In the genomic region with DNA sequence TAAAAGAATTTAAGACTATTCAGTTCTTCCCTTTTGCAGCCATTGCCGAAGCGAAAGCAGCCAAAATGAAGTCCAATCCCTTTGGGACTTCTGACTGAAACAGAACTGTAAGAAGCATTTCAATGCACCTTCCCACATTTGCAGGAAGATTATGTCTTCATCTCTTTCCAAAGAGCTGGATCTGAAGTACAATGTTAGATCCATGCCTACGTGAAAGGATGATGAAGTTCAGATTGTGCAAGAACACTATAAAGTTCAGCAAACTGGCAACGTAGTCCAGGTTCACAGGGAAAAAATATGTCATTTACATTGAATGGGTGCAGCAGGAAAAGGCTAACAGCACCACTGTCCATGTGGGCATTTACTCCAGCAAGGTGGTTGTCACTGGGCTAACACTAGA, we compare ENCODE assay signal across 2 cellular contexts.
TF ChIP-seq lines count a peak whose summit lies in the region.

No MANE protein-coding gene starts in this region.

TF ChIP-seq in A549, 52 proteins besides CTCF, POLR2A, EP300 and RAD21:
- TF ChIP-seq, protein P1, sequence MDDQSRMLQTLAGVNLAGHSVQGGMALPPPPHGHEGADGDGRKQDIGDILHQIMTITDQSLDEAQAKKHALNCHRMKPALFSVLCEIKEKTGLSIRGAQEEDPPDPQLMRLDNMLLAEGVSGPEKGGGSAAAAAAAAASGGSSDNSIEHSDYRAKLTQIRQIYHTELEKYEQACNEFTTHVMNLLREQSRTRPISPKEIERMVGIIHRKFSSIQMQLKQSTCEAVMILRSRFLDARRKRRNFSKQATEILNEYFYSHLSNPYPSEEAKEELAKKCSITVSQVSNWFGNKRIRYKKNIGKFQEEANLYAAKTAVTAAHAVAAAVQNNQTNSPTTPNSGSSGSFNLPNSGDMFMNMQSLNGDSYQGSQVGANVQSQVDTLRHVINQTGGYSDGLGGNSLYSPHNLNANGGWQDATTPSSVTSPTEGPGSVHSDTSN (IDR thresholded peaks at IDR 0.05), result no peak
- no peak for TF ChIP-seq NFE2L2 (conservative IDR thresholded peaks at IDR 0.05; ENCODE audit: low read length)
- TF ChIP-seq CEBPB (IDR thresholded peaks at IDR 0.05), result peak; percentile 75 to 87
- no peak for TF ChIP-seq NR3C1 (IDR thresholded peaks at IDR 0.05)
- TF ChIP-seq HOXB5 (CRISPR knock-in tag; IDR thresholded peaks at IDR 0.05), result no peak
- no peak for TF ChIP-seq ZNF302 (CRISPR knock-in tag; IDR thresholded peaks at IDR 0.05)
- no peak for TF ChIP-seq MYC (IDR thresholded peaks at IDR 0.05; ENCODE audit: borderline replicate concordance, low read length)
- no peak for TF ChIP-seq FOSB (CRISPR knock-in tag; IDR thresholded peaks at IDR 0.05)
- no peak for TF ChIP-seq SMC3 (IDR thresholded peaks at IDR 0.05)
- no peak for TF ChIP-seq JUNB (IDR thresholded peaks at IDR 0.05)
- no peak for TF ChIP-seq CHD4 (IDR thresholded peaks at IDR 0.05; ENCODE audit: borderline replicate concordance)
- TF ChIP-seq, protein P2, sequence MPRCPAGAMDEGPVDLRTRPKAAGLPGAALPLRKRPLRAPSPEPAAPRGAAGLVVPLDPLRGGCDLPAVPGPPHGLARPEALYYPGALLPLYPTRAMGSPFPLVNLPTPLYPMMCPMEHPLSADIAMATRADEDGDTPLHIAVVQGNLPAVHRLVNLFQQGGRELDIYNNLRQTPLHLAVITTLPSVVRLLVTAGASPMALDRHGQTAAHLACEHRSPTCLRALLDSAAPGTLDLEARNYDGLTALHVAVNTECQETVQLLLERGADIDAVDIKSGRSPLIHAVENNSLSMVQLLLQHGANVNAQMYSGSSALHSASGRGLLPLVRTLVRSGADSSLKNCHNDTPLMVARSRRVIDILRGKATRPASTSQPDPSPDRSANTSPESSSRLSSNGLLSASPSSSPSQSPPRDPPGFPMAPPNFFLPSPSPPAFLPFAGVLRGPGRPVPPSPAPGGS (IDR thresholded peaks at IDR 0.05), result no peak
- TF ChIP-seq ZSCAN20 (CRISPR knock-in tag; IDR thresholded peaks at IDR 0.05), result no peak
- TF ChIP-seq GATA3 (IDR thresholded peaks at IDR 0.05; ENCODE audit: borderline replicate concordance), result 0 out of 2 replicates have a peak, but pooled peaks have one; percentile 22
- TF ChIP-seq, protein P3, sequence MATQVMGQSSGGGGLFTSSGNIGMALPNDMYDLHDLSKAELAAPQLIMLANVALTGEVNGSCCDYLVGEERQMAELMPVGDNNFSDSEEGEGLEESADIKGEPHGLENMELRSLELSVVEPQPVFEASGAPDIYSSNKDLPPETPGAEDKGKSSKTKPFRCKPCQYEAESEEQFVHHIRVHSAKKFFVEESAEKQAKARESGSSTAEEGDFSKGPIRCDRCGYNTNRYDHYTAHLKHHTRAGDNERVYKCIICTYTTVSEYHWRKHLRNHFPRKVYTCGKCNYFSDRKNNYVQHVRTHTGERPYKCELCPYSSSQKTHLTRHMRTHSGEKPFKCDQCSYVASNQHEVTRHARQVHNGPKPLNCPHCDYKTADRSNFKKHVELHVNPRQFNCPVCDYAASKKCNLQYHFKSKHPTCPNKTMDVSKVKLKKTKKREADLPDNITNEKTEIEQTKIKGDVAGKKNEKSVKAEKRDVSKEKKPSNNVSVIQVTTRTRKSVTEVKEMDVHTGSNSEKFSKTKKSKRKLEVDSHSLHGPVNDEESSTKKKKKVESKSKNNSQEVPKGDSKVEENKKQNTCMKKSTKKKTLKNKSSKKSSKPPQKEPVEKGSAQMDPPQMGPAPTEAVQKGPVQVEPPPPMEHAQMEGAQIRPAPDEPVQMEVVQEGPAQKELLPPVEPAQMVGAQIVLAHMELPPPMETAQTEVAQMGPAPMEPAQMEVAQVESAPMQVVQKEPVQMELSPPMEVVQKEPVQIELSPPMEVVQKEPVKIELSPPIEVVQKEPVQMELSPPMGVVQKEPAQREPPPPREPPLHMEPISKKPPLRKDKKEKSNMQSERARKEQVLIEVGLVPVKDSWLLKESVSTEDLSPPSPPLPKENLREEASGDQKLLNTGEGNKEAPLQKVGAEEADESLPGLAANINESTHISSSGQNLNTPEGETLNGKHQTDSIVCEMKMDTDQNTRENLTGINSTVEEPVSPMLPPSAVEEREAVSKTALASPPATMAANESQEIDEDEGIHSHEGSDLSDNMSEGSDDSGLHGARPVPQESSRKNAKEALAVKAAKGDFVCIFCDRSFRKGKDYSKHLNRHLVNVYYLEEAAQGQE (IDR thresholded peaks at IDR 0.05), result no peak
- TF ChIP-seq PHF8 (IDR thresholded peaks at IDR 0.05; ENCODE audit: borderline replicate concordance, low read depth), result no peak
- 0 out of 2 replicates have a peak, but pooled peaks have one; percentile 28 for TF ChIP-seq EHF (CRISPR knock-in tag; IDR thresholded peaks at IDR 0.05)
- TF ChIP-seq TFCP2L1 (CRISPR knock-in tag; IDR thresholded peaks at IDR 0.05), result no peak
- TF ChIP-seq TP53 (CRISPR knock-in tag; IDR thresholded peaks at IDR 0.05), result no peak
- TF ChIP-seq, protein P4, sequence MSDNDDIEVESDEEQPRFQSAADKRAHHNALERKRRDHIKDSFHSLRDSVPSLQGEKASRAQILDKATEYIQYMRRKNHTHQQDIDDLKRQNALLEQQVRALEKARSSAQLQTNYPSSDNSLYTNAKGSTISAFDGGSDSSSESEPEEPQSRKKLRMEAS (IDR thresholded peaks at IDR 0.05), result peak; percentile 23; the same call in 1 of the 2 replicates
- TF ChIP-seq RARB (CRISPR knock-in tag; IDR thresholded peaks at IDR 0.05), result no peak
- TF ChIP-seq, protein P5, sequence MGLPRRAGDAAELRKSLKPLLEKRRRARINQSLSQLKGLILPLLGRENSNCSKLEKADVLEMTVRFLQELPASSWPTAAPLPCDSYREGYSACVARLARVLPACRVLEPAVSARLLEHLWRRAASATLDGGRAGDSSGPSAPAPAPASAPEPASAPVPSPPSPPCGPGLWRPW (IDR thresholded peaks at IDR 0.05), result 0 out of 2 replicates have a peak, but pooled peaks have one; percentile 35
- TF ChIP-seq ZC3H11A (IDR thresholded peaks at IDR 0.05), result no peak
- no peak for TF ChIP-seq CBX8 (IDR thresholded peaks at IDR 0.05)
- TF ChIP-seq HOXA7 (CRISPR knock-in tag; IDR thresholded peaks at IDR 0.05), result no peak

TF ChIP-seq in IMR-90, 13 proteins besides CTCF, POLR2A, EP300 and RAD21:
- TF ChIP-seq, protein P6, sequence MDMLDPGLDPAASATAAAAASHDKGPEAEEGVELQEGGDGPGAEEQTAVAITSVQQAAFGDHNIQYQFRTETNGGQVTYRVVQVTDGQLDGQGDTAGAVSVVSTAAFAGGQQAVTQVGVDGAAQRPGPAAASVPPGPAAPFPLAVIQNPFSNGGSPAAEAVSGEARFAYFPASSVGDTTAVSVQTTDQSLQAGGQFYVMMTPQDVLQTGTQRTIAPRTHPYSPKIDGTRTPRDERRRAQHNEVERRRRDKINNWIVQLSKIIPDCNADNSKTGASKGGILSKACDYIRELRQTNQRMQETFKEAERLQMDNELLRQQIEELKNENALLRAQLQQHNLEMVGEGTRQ (IDR thresholded peaks at IDR 0.05; ENCODE audit: low read depth, low read length), result no peak
- TF ChIP-seq CEBPB (IDR thresholded peaks at IDR 0.05; ENCODE audit: low read depth, low read length), result 0 out of 2 replicates have a peak, but pooled peaks have one; percentile 6
TF ChIP-seq in IMR-90: peak in this region for 1.
